ENCODE assay signal across 8 cellular contexts in the genomic region with DNA sequence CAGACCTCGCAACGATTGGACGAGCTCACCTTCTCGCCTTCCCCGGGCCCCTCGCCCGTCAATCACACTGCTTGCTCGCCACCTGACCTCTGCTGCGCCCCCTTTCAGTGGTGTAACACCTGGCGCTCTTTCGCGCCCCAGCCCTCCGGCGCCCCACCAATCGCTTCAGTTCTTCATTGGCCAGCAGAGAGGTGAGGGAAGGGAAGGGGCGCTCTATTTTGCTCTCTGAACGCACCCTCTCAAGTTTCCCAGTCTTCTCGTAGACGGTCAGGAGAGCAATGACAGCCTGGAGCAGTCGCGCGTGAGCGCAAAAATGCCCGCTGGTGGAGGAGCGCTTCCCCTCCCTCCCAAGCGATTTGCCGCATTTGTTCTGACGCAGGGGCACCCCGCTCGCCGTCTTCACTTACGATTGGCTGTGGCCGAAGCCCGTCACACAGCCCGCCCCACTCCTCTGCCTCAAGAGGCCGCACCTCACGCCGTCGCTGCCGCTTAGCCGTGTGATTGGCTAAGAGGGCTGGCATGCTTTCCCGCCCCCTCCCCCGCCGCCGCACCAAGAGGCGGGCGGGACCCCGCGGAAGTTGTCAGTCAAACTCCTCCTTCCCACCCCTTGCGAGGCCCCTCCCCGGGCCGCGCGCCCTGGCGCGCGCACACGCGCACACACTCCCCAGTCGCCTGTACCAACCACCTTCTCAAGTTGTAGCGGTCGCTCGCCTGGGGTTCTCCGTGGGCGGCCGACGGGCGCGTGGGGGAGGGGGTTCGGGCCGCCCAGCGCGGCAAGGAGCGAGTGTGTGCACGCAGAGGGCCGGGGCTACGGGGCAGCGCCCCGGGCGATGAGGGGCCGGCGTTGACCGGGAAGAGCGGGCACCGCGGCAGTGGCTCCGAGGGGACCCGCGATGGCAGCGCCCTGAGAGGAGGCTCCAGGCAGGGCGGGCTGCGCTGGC. TPM values are rescaled to one million over a fixed set of nuclear protein-coding genes. Genes with fewer than 3 reads are reported as not detected.
A peak's percentile ranks its signal among the peaks of the same experiment; 100 is the strongest.
DNase-seq lines count a peak whose midpoint lies in the region; ATAC-seq and TF ChIP-seq lines count a peak whose summit lies in the region.

A gene (plus strand): TSS at position 667 of the 941 bp plus-strand sequence. CDS start 701 bp downstream, outside the sequence.

- intact Hi-C loops in vagina (cut with DNase I): loop anchor here (5.0 to 10.0 kb wide), 2 partner anchors 167 to 210 kb away; no protein-coding TSS in a partner anchor

- H3K36me3 ChIP-seq in right atrium auricular region (no peaks in the 10 kb centered on the region), vagina (no peaks in the 10 kb centered on the region)

- DNase-seq in GM13977 (ENCODE audit: low spot score): peak; percentile 96
- peak; percentile 86 for DNase-seq in NCI-H1694 treated with DMSO at 0.1 percent for 48 hours (lab: John Stamatoyannopoulos, UW)
- peak; percentile 95 to 100 (median 98) for DNase-seq in T-helper 2 cell
- DNase-seq in anterior cingulate cortex (lab: John Stamatoyannopoulos, UW): peak; percentile 83 to 100 (median 99)
- peak; percentile 99 for DNase-seq in right atrium auricular region (ENCODE audit: low spot score)
- peak; percentile 98 for DNase-seq in pulmonary artery endothelial cell (ENCODE audit: low read depth, low spot score)
- DNase-seq in vagina (ENCODE audit: extremely low spot score in 2 of 2): peak; percentile 99 to 100

- TF ChIP-seq POLR2A in vagina (IDR thresholded peaks at IDR 0.05): peak in 1 of 2 donors; percentile 96

- ATAC-seq in HG02885 (IDR thresholded peaks at IDR 0.05; ENCODE audit: poor library complexity, unreplicated experiment): peak; percentile 90

- H3K4me3 ChIP-seq in right atrium auricular region: peak within 1 kb of the TSS; percentile 79 to 87
- peak within 1 kb of the TSS; percentile 73 to 92 for H3K4me3 ChIP-seq in vagina

- no peaks in the 10 kb centered on the region for H3K27me3 ChIP-seq in right atrium auricular region
- H3K27me3 ChIP-seq in vagina: no peaks in the 10 kb centered on the region

- H3K4me1 ChIP-seq in right atrium auricular region (peaks cover 0 to 25% of the 10 kb centered on the region in 2 donors), vagina (peaks cover 29% of the 10 kb centered on the region)

- in situ Hi-C loops in GM13977 (cut with MboI; ENCODE audit: low pct_unique_long_range_greater_than_20kb, low sequenced_read_pairs, unreplicated experiment): no loop called here

- peak within 1 kb of the TSS; percentile 98 to 99 for H3K27ac ChIP-seq in right atrium auricular region
- H3K27ac ChIP-seq in vagina: peak within 1 kb of the TSS; percentile 98

- H3K9me3 ChIP-seq in right atrium auricular region: no peaks in the 10 kb centered on the region
- H3K9me3 ChIP-seq in vagina: no peaks in the 10 kb centered on the region

- TF ChIP-seq CTCF in GM13977 (IDR thresholded peaks at IDR 0.05; ENCODE audit: extremely low read depth, insufficient read depth, missing control alignments): peak; percentile 43
- TF ChIP-seq CTCF in right atrium auricular region (IDR thresholded peaks at IDR 0.05): peak in 1 of 2 donors; percentile 49
- TF ChIP-seq CTCF in vagina (IDR thresholded peaks at IDR 0.05): peak in 1 of 3 experiments; percentile 27

RNA-seq across cellular contexts. Expression of the gene that starts here (rescaled TPM):
- 10 to 100 TPM; 48.8 to 81.5 TPM for total RNA-seq in right atrium auricular region
- total RNA-seq in pulmonary artery endothelial cell: 25.1 and 31.3 TPM in 2 replicates
- total RNA-seq in vagina: 33.9 TPM

Comparison
In these comparisons a context has a peak if more than half of its experiments do, and no peak if none do; other contexts are left out.
1. Peak in every context shown above with its lines: DNase-seq, ATAC-seq, H3K4me3 ChIP-seq and H3K27ac ChIP-seq.